ENCODE assay signal across 8 cellular contexts in genomic region chr5:147509041-147509709, GRCh38. TPM values are rescaled to one million over a fixed set of nuclear protein-coding genes. Genes with fewer than 3 reads are reported as not detected.
A peak's percentile ranks its signal among the peaks of the same experiment; 100 is the strongest.
DNase-seq lines count a peak whose midpoint lies in the region; ATAC-seq, FAIRE-seq and TF ChIP-seq lines count a peak whose summit lies in the region.

No MANE protein-coding gene starts in this region.

- H3K4me1 Mint-ChIP-seq in CD8-positive, alpha-beta memory T cell = peaks cover 5 to 8% (median 8%) of the 10 kb centered on the region in 3 donors

- peaks cover 38% of the 10 kb centered on the region for H3K27me3 ChIP-seq in hepatocyte
- no peaks in the 10 kb centered on the region for H3K27me3 ChIP-seq in CD8-positive, alpha-beta memory T cell (ENCODE audit: insufficient read depth, low read length, poor library complexity, severe bottlenecking)
- peaks cover 11% of the 10 kb centered on the region for H3K27me3 ChIP-seq in effector memory CD4-positive, alpha-beta T cell (replicated peaks; ENCODE audit: control insufficient read depth, insufficient read depth, low read length, poor library complexity, severe bottlenecking)

- ATAC-seq in HG02642 (IDR thresholded peaks at IDR 0.05; ENCODE audit: poor library complexity, unreplicated experiment) = no peak

- CTCF ChIA-PET in CD8-positive, alpha-beta memory T cell (lab: Charles Lee) = no interaction called here

- TF ChIP-seq POLR2A in H54 (IDR thresholded peaks at IDR 0.05; ENCODE audit: low read depth, low read length) = no peak

- H3K9me2 ChIP-seq in hepatocyte (replicated peaks; ENCODE audit: insufficient read depth) = no peaks in the 10 kb centered on the region

- POLR2A ChIA-PET in CD8-positive, alpha-beta memory T cell (lab: Charles Lee) = no interaction called here

- peaks cover 26 to 46% of the 10 kb centered on the region in 2 donors for H3K27me3 Mint-ChIP-seq in CD8-positive, alpha-beta memory T cell

- H3K79me2 ChIP-seq in hepatocyte = no peaks in the 10 kb centered on the region

- no peak for FAIRE-seq in H54 (lab: Jason Lieb, UNC)

- H3K27ac ChIP-seq in hepatocyte (peak overlapping the region; percentile 76), skin epidermis (peak overlapping the region in 20 of 21 experiments; percentile 24 to 91 (median 82))
- no peak overlapping the region for H3K27ac ChIP-seq in CD8-positive, alpha-beta memory T cell (ENCODE audit: low read depth, low read length)
- H3K27ac ChIP-seq in effector memory CD4-positive, alpha-beta T cell (ENCODE audit: insufficient read depth, low read length, poor library complexity, severe bottlenecking) = no peak overlapping the region

- peak overlapping the region; percentile 89 for H2AFZ ChIP-seq in hepatocyte

- TF ChIP-seq CTCF in hepatocyte (IDR thresholded peaks at IDR 0.05; ENCODE audit: poor library complexity) = no peak

- peaks cover 4% of the 10 kb centered on the region for H3K4me1 ChIP-seq in hepatocyte (ENCODE audit: insufficient read depth)
- no peaks in the 10 kb centered on the region for H3K4me1 ChIP-seq in CD8-positive, alpha-beta memory T cell (ENCODE audit: insufficient read depth, low read length)
- H3K4me1 ChIP-seq in effector memory CD4-positive, alpha-beta T cell (ENCODE audit: control insufficient read depth, insufficient read depth, low read length, poor library complexity, severe bottlenecking) = no peaks in the 10 kb centered on the region

- peaks cover 0 to 4% (median 0%) of the 10 kb centered on the region in 3 donors for H3K36me3 Mint-ChIP-seq in CD8-positive, alpha-beta memory T cell

- peak; percentile 28 for DNase-seq in H54 (ENCODE audit: insufficient read length, low spot score)
- DNase-seq in SW 1271 (lab: John Stamatoyannopoulos, UW) = peak; percentile 9 to 33
- peak; percentile 22 for DNase-seq in hepatocyte (ENCODE audit: low spot score)
- DNase-seq in CD8-positive, alpha-beta memory T cell = no peak
- DNase-seq in stimulated activated CD4-positive, alpha-beta T cell treated with anti-CD3 and anti-CD28 coated beads, Interleukin-4, amount 100 ng/mL, for 24 hours = no peak
- no peak for DNase-seq in effector memory CD4-positive, alpha-beta T cell

- no peaks in the 10 kb centered on the region for H3K9me3 ChIP-seq in hepatocyte (ENCODE audit: low read depth)
- H3K9me3 ChIP-seq in CD8-positive, alpha-beta memory T cell (ENCODE audit: low read length) = no peaks in the 10 kb centered on the region
- no peaks in the 10 kb centered on the region for H3K9me3 ChIP-seq in effector memory CD4-positive, alpha-beta T cell (ENCODE audit: control insufficient read depth, low read length)

- H3K9me3 Mint-ChIP-seq in CD8-positive, alpha-beta memory T cell = peaks cover 0 to 6% (median 0%) of the 10 kb centered on the region in 5 donors

- H3K27ac Mint-ChIP-seq in CD8-positive, alpha-beta memory T cell = no peak overlapping the region

- peak overlapping the region; percentile 38 for H3K4me3 ChIP-seq in hepatocyte
- peak overlapping the region; percentile 31 to 64 (median 46) for H3K4me3 ChIP-seq in skin epidermis
- H3K4me3 ChIP-seq in CD8-positive, alpha-beta memory T cell (ENCODE audit: low read length) = no peak overlapping the region
- no peak overlapping the region for H3K4me3 ChIP-seq in effector memory CD4-positive, alpha-beta T cell (ENCODE audit: insufficient read depth, low read depth, low read length, poor library complexity, severe bottlenecking)

- 1% methylated on average over 28 of the region's 50 CpGs for WGBS in hepatocyte (ENCODE audit: low lambda C conversion rate, missing lambda C conversion rate)

- H4K20me1 ChIP-seq in hepatocyte (ENCODE audit: insufficient read depth, poor library complexity, severe bottlenecking) = no peaks in the 10 kb centered on the region

- no peaks in the 10 kb centered on the region for H3K36me3 ChIP-seq in hepatocyte (replicated peaks; ENCODE audit: insufficient read depth, low read depth)
- H3K36me3 ChIP-seq in CD8-positive, alpha-beta memory T cell (ENCODE audit: insufficient read depth, low read length) = no peaks in the 10 kb centered on the region
- H3K36me3 ChIP-seq in effector memory CD4-positive, alpha-beta T cell (ENCODE audit: control insufficient read depth, insufficient read depth, low read length) = no peaks in the 10 kb centered on the region

- peak overlapping the region in 1 of 7 donors; percentile 66 for H3K4me3 Mint-ChIP-seq in CD8-positive, alpha-beta memory T cell

- H3K4me2 ChIP-seq in hepatocyte = peak overlapping the region; percentile 99

RNA-seq across cellular contexts. Expression of gene DPYSL3, which starts 0.7 kb away (rescaled TPM):
- total RNA-seq in hepatocyte = 70.4 and 78.0 TPM in 2 replicates
- 24.9 and 35.7 TPM in 2 replicates for polyA plus RNA-seq in hepatocyte
- under 1 TPM; 0.13 to 0.35 TPM for total RNA-seq in CD8-positive, alpha-beta memory T cell
- not detected for polyA plus RNA-seq in CD8-positive, alpha-beta memory T cell

Comparison
In these comparisons a context has a peak if more than half of its experiments do, and no peak if none do; other contexts are left out.
1. DNase-seq: peak in H54 (single experiment), SW 1271 (2 of 2) and hepatocyte (single experiment); none in CD8-positive, alpha-beta memory T cell (0 of 5), stimulated activated CD4-positive, alpha-beta T cell treated with anti-CD3 and anti-CD28 coated beads, Interleukin-4, amount 100 ng/mL, for 24 hours (single experiment) and effector memory CD4-positive, alpha-beta T cell (0 of 3).
2. H3K27ac ChIP-seq: peak in hepatocyte (single experiment) and skin epidermis (20 of 21); none in CD8-positive, alpha-beta memory T cell (single experiment) and effector memory CD4-positive, alpha-beta T cell (single experiment).
3. H3K4me3 ChIP-seq: peak in hepatocyte (single experiment) and skin epidermis (7 of 7); none in CD8-positive, alpha-beta memory T cell (single experiment) and effector memory CD4-positive, alpha-beta T cell (single experiment).
4. RNA of gene DPYSL3, which starts 0.7 kb away (total RNA-seq): 70.4 to 78.0 TPM in hepatocyte; 0.13 to 0.35 TPM in CD8-positive, alpha-beta memory T cell; every median in the first group is over 10 times any median in the second.